In genomic region chr6:2972219-2972487, GRCh38 we compare ENCODE assay signal across 8 cellular contexts. TPM values are rescaled to one million over a fixed set of nuclear protein-coding genes. Genes with fewer than 3 reads are reported as not detected.
DNase-seq lines count a peak whose midpoint lies in the region; ATAC-seq, FAIRE-seq and TF ChIP-seq lines count a peak whose summit lies in the region.
"Not testable (repeated sequence)": the region's sequence is repeated elsewhere in the genome, so short reads cannot be mapped to it uniquely, and the experiment has no call there.

No MANE protein-coding gene starts in this region.

- BruUV-seq in endothelial cell of umbilical vein (replicated peaks; lab: Mats Ljungman, UMichigan), result not testable (repeated sequence)

- POLR2A ChIA-PET in AG04450 (lab: Yijun Ruan, JAX), result interaction anchor here (0.6 to 1.6 kb wide), 2 partner anchors 20 to 186 kb away, joined by 3 to 8 read pairs; no protein-coding TSS in a partner anchor
- POLR2A ChIA-PET in activated CD4-positive, alpha-beta T cell treated with anti-CD3 and anti-CD28 coated beads for 36 hours (lab: Charles Lee); endothelial cell of umbilical vein (lab: Charles Lee): not testable (repeated sequence)

- peak overlapping the region; percentile 45 for H3K4me2 ChIP-seq in endothelial cell of umbilical vein (ENCODE audit: insufficient read depth, low read length)

- H3K9ac ChIP-seq in endothelial cell of umbilical vein (replicated peaks; ENCODE audit: extremely low read depth, insufficient read depth, low read length), result not testable (repeated sequence)

- H3K9me3 Mint-ChIP-seq in activated CD4-positive, alpha-beta T cell treated with anti-CD3 and anti-CD28 coated beads for 36 hours (ENCODE audit: low read depth); stimulated activated naive CD8-positive, alpha-beta T cell treated with anti-CD3 and anti-CD28 coated beads, Interleukin-15, amount 100 ng/mL, for 72 hours: not testable (repeated sequence)

- H2AFZ ChIP-seq in endothelial cell of umbilical vein (ENCODE audit: low read depth, low read length) (peak overlapping the region; percentile 11), neuron (ENCODE audit: low read depth, low read length) (peak overlapping the region; percentile 13)

- H4K20me1 ChIP-seq in endothelial cell of umbilical vein (replicated peaks; ENCODE audit: control insufficient read depth, extremely low read depth, insufficient read depth, low read length), result not testable (repeated sequence)

- dilution Hi-C loops in endothelial cell of umbilical vein (cut with MboI; ENCODE audit: extremely low pct_ligation_motif_present, low sequenced_read_pairs), result not testable (repeated sequence)

- H3K27ac Mint-ChIP-seq in activated CD4-positive, alpha-beta T cell treated with anti-CD3 and anti-CD28 coated beads for 36 hours, result peak overlapping the region; percentile 74
- peak overlapping the region; percentile 96 to 99 for H3K27ac Mint-ChIP-seq in stimulated activated naive CD8-positive, alpha-beta T cell treated with anti-CD3 and anti-CD28 coated beads, Interleukin-15, amount 100 ng/mL, for 72 hours

- H3K27me3 ChIP-seq in AG04450 (ENCODE audit: control insufficient read depth, insufficient read depth, low read length); HL-60 (ENCODE audit: insufficient read depth, poor library complexity, severe bottlenecking); endothelial cell of umbilical vein (ENCODE audit: control insufficient read depth in 2 of 2, insufficient read depth in 2 of 2, low read length in 2 of 2); layer of hippocampus (ENCODE audit: control insufficient read depth, insufficient read depth, low read length); neuron (ENCODE audit: insufficient read depth, low read length): not testable (repeated sequence)

- CTCF ChIA-PET in AG04450 (lab: Charles Lee), result interaction anchor here (0.6 to 1.3 kb wide), 6 partner anchors 14 to 1308 kb away, joined by 3 to 6 read pairs (median 3); no protein-coding TSS in a partner anchor
- CTCF ChIA-PET in activated CD4-positive, alpha-beta T cell treated with anti-CD3 and anti-CD28 coated beads for 36 hours (lab: Charles Lee), result interaction anchor here (1.2 kb wide), 1 partner anchor 9 kb away, joined by 4 read pairs; no protein-coding TSS in a partner anchor
- CTCF ChIA-PET in endothelial cell of umbilical vein (lab: Charles Lee), result interaction anchor here (0.6 to 1.5 kb wide), 6 partner anchors 14 to 188 kb away, joined by 3 to 14 read pairs (median 4); partner anchors contain the start of gene NQO2

- not testable (repeated sequence) for ATAC-seq in activated CD4-positive, alpha-beta T cell treated with anti-CD3 and anti-CD28 coated beads for 36 hours; stimulated activated naive CD8-positive, alpha-beta T cell treated with anti-CD3 and anti-CD28 coated beads, Interleukin-15, amount 100 ng/mL, for 72 hours

- not testable (repeated sequence) for TF ChIP-seq CTCF in AG04450 (IDR thresholded peaks at IDR 0.05; ENCODE audit: low read depth, low read length); HL-60 (IDR thresholded peaks at IDR 0.05; ENCODE audit: insufficient read depth, low read length); astrocyte of the cerebellum (IDR thresholded peaks at IDR 0.05; ENCODE audit: low read depth, low read length, missing control alignments); endothelial cell of umbilical vein (IDR thresholded peaks at IDR 0.05; ENCODE audit: extremely low read depth in 1 of 2, insufficient read depth in 1 of 2, low read depth in 1 of 2, low read length in 2 of 2)

- peak overlapping the region; percentile 76 for H3K4me3 Mint-ChIP-seq in activated CD4-positive, alpha-beta T cell treated with anti-CD3 and anti-CD28 coated beads for 36 hours
- H3K4me3 Mint-ChIP-seq in stimulated activated naive CD8-positive, alpha-beta T cell treated with anti-CD3 and anti-CD28 coated beads, Interleukin-15, amount 100 ng/mL, for 72 hours, result peak overlapping the region; percentile 86 to 89

- peaks cover 31% of the 10 kb centered on the region for H3K27me3 Mint-ChIP-seq in activated CD4-positive, alpha-beta T cell treated with anti-CD3 and anti-CD28 coated beads for 36 hours
- peaks cover 11% of the 10 kb centered on the region for H3K27me3 Mint-ChIP-seq in stimulated activated naive CD8-positive, alpha-beta T cell treated with anti-CD3 and anti-CD28 coated beads, Interleukin-15, amount 100 ng/mL, for 72 hours

- peaks cover 15% of the 10 kb centered on the region for H3K79me2 ChIP-seq in endothelial cell of umbilical vein (ENCODE audit: control insufficient read depth, insufficient read depth, low read length)

- not testable (repeated sequence) for TF ChIP-seq POLR2A in endothelial cell of umbilical vein (IDR thresholded peaks at IDR 0.05; ENCODE audit: low read depth, low read length)

- H3K4me1 ChIP-seq in endothelial cell of umbilical vein (ENCODE audit: control insufficient read depth, extremely low read depth, insufficient read depth, low read length) (peaks cover 14% of the 10 kb centered on the region), neuron (ENCODE audit: insufficient read depth, low read length) (peaks cover 18% of the 10 kb centered on the region)

- H3K36me3 Mint-ChIP-seq in activated CD4-positive, alpha-beta T cell treated with anti-CD3 and anti-CD28 coated beads for 36 hours (ENCODE audit: low read depth), result not testable (repeated sequence)

- in situ Hi-C loops in astrocyte of the cerebellum (cut with HindIII; ENCODE audit: low sequenced_read_pairs), result not testable (repeated sequence)

- not testable (repeated sequence) for FAIRE-seq in endothelial cell of umbilical vein (lab: Jason Lieb, UNC)

- H3K4me1 Mint-ChIP-seq in activated CD4-positive, alpha-beta T cell treated with anti-CD3 and anti-CD28 coated beads for 36 hours, result peaks cover 42% of the 10 kb centered on the region
- peaks cover 37% of the 10 kb centered on the region for H3K4me1 Mint-ChIP-seq in stimulated activated naive CD8-positive, alpha-beta T cell treated with anti-CD3 and anti-CD28 coated beads, Interleukin-15, amount 100 ng/mL, for 72 hours

- not testable (repeated sequence) for H3K9me3 ChIP-seq in AG04450 (ENCODE audit: control insufficient read depth, insufficient read depth, low read length); endothelial cell of umbilical vein (replicated peaks; ENCODE audit: control insufficient read depth, insufficient read depth, low read length); neuron (ENCODE audit: low read length)

- DNase-seq in AG04450 (ENCODE audit: low read depth, low spot score); HL-60 (ENCODE audit: low read depth in 1 of 2, low spot score in 1 of 2); activated CD4-positive, alpha-beta T cell treated with anti-CD3 and anti-CD28 coated beads for 36 hours; astrocyte of the cerebellum (ENCODE audit: low read depth); endothelial cell of umbilical vein (ENCODE audit: low read depth, low spot score); stimulated activated naive CD8-positive, alpha-beta T cell treated with anti-CD3 and anti-CD28 coated beads, Interleukin-15, amount 100 ng/mL, for 72 hours: not testable (repeated sequence)

- not testable (repeated sequence) for H3K9me1 ChIP-seq in endothelial cell of umbilical vein (replicated peaks; ENCODE audit: control insufficient read depth, extremely low read depth, insufficient read depth, low read length)

- H3K36me3 ChIP-seq in endothelial cell of umbilical vein (ENCODE audit: control insufficient read depth in 2 of 2, extremely low read depth in 1 of 2, insufficient read depth in 2 of 2, low read length in 2 of 2); neuron (ENCODE audit: insufficient read depth, low read length): not testable (repeated sequence)

- H3K4me3 ChIP-seq in AG04450 (ENCODE audit: low read depth, low read length) (peak overlapping the region; percentile 67), HL-60 (replicated peaks; ENCODE audit: insufficient read depth, low read length) (peak overlapping the region; percentile 64; the same call in 1 of the 2 replicates), astrocyte of the cerebellum (ENCODE audit: low read depth, low read length) (peak overlapping the region; percentile 51), neuron (ENCODE audit: low read length) (peak overlapping the region; percentile 53)
- not testable (repeated sequence) for H3K4me3 ChIP-seq in endothelial cell of umbilical vein (replicated peaks in 1 of 3; ENCODE audit: insufficient read depth in 1 of 3, low read depth in 1 of 3, low read length in 3 of 3)

- peak overlapping the region; percentile 83 for H3K27ac ChIP-seq in AG04450 (ENCODE audit: low read depth, low read length)
- not testable (repeated sequence) for H3K27ac ChIP-seq in HL-60 (replicated peaks); endothelial cell of umbilical vein (ENCODE audit: insufficient read depth, low read depth, low read length)
- H3K27ac ChIP-seq in layer of hippocampus (ENCODE audit: low read depth, low read length), result peak overlapping the region; percentile 95

- intact Hi-C loops in activated CD4-positive, alpha-beta T cell treated with anti-CD3 and anti-CD28 coated beads for 36 hours (cut with DNase I, micrococcal nuclease); endothelial cell of umbilical vein (cut with micrococcal nuclease): not testable (repeated sequence)

RNA-seq across cellular contexts. Expression of gene SERPINB6, which starts 0.8 kb away (rescaled TPM):
- polyA plus RNA-seq in AG04450 (2011; rRNA removed) (107 and 120 TPM in 2 replicates), endothelial cell of umbilical vein (148 and 151 TPM in 2 replicates)
- polyA minus RNA-seq in AG04450 (2011; rRNA and poly(A)+ RNA removed), result 83.3 and 83.5 TPM in 2 replicates
- 10 to 100 TPM; 36.2 to 41.3 TPM for total RNA-seq in activated CD4-positive, alpha-beta T cell treated with anti-CD3 and anti-CD28 coated beads for 36 hours
- 145 and 155 TPM in 2 replicates for total RNA-seq in endothelial cell of umbilical vein
- 127 and 135 TPM in 2 replicates for polyA plus RNA-seq in endothelial cell of umbilical vein (2011; cell fraction: cytosol; rRNA removed)
- polyA plus RNA-seq in endothelial cell of umbilical vein (2011; cell fraction: nucleus; rRNA removed), result 173 and 181 TPM in 2 replicates
- polyA plus RNA-seq in endothelial cell of umbilical vein (2012), result 129 and 136 TPM in 2 replicates
- 120 and 126 TPM in 2 replicates for polyA minus RNA-seq in endothelial cell of umbilical vein
- polyA minus RNA-seq in endothelial cell of umbilical vein (2011; cell fraction: cytosol; rRNA and poly(A)+ RNA removed), result 95.6 TPM
- polyA minus RNA-seq in endothelial cell of umbilical vein (2011; cell fraction: nucleus; rRNA and poly(A)+ RNA removed), result 60.0 and 72.9 TPM in 2 replicates

RNA-seq across cellular contexts. Expression of gene NQO2, which starts 27.5 kb away (rescaled TPM):
- 32.4 and 34.3 TPM in 2 replicates for polyA plus RNA-seq in AG04450 (2011; rRNA removed)
- polyA minus RNA-seq in AG04450 (2011; rRNA and poly(A)+ RNA removed), result 19.9 and 24.7 TPM in 2 replicates
- 10 to 100 TPM; 40.7 to 44.2 TPM for total RNA-seq in activated CD4-positive, alpha-beta T cell treated with anti-CD3 and anti-CD28 coated beads for 36 hours
- 27.6 and 31.6 TPM in 2 replicates for total RNA-seq in endothelial cell of umbilical vein
- 44.1 and 48.0 TPM in 2 replicates for polyA plus RNA-seq in endothelial cell of umbilical vein
- 52.6 and 52.8 TPM in 2 replicates for polyA plus RNA-seq in endothelial cell of umbilical vein (2011; cell fraction: cytosol; rRNA removed)
- 25.0 and 26.4 TPM in 2 replicates for polyA plus RNA-seq in endothelial cell of umbilical vein (2011; cell fraction: nucleus; rRNA removed)
- 24.0 and 25.0 TPM in 2 replicates for polyA plus RNA-seq in endothelial cell of umbilical vein (2012)
- polyA minus RNA-seq in endothelial cell of umbilical vein, result 34.7 and 35.6 TPM in 2 replicates
- polyA minus RNA-seq in endothelial cell of umbilical vein (2011; cell fraction: cytosol; rRNA and poly(A)+ RNA removed), result 57.5 TPM
- 4.3 and 5.4 TPM in 2 replicates for polyA minus RNA-seq in endothelial cell of umbilical vein (2011; cell fraction: nucleus; rRNA and poly(A)+ RNA removed)
